1 cellular context compared by ENCODE assay signal in genomic region chr1:155084722-155085503, GRCh38.
TF ChIP-seq lines count a peak whose summit lies in the region.

No MANE protein-coding gene starts in this region.

TF ChIP-seq in GM12878, 131 proteins besides CTCF, POLR2A, EP300 and RAD21 (continued from another document and continues in another):
- TF ChIP-seq, protein P1, sequence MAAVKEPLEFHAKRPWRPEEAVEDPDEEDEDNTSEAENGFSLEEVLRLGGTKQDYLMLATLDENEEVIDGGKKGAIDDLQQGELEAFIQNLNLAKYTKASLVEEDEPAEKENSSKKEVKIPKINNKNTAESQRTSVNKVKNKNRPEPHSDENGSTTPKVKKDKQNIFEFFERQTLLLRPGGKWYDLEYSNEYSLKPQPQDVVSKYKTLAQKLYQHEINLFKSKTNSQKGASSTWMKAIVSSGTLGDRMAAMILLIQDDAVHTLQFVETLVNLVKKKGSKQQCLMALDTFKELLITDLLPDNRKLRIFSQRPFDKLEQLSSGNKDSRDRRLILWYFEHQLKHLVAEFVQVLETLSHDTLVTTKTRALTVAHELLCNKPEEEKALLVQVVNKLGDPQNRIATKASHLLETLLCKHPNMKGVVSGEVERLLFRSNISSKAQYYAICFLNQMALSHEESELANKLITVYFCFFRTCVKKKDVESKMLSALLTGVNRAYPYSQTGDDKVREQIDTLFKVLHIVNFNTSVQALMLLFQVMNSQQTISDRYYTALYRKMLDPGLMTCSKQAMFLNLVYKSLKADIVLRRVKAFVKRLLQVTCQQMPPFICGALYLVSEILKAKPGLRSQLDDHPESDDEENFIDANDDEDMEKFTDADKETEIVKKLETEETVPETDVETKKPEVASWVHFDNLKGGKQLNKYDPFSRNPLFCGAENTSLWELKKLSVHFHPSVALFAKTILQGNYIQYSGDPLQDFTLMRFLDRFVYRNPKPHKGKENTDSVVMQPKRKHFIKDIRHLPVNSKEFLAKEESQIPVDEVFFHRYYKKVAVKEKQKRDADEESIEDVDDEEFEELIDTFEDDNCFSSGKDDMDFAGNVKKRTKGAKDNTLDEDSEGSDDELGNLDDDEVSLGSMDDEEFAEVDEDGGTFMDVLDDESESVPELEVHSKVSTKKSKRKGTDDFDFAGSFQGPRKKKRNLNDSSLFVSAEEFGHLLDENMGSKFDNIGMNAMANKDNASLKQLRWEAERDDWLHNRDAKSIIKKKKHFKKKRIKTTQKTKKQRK (IDR thresholded peaks at IDR 0.05; ENCODE audit: low read depth, low read length): no peak
- TF ChIP-seq POU2F2 (IDR thresholded peaks at IDR 0.05; ENCODE audit: borderline replicate concordance, low read depth, low read length): no peak
- peak; percentile 83 for TF ChIP-seq IKZF1 (conservative IDR thresholded peaks at IDR 0.05)
- TF ChIP-seq IRF3 (IDR thresholded peaks at IDR 0.05): no peak
- TF ChIP-seq RCOR1 (conservative IDR thresholded peaks at IDR 0.05; ENCODE audit: low read depth, low read length): no peak
- no peak for TF ChIP-seq POLR2AphosphoS5 (IDR thresholded peaks at IDR 0.05; ENCODE audit: low read length)
- no peak; a peak in 1 of 3 replicates for TF ChIP-seq EGR1 (IDR thresholded peaks at IDR 0.05; ENCODE audit: borderline replicate concordance in 1 of 2, low read depth in 2 of 2, low read length in 2 of 2)
- no peak for TF ChIP-seq TBL1XR1 (IDR thresholded peaks at IDR 0.05; ENCODE audit: low read depth, low read length)
- no peak for TF ChIP-seq RFX5 (IDR thresholded peaks at IDR 0.05; ENCODE audit: low read depth, low read length)
- TF ChIP-seq, protein P2, sequence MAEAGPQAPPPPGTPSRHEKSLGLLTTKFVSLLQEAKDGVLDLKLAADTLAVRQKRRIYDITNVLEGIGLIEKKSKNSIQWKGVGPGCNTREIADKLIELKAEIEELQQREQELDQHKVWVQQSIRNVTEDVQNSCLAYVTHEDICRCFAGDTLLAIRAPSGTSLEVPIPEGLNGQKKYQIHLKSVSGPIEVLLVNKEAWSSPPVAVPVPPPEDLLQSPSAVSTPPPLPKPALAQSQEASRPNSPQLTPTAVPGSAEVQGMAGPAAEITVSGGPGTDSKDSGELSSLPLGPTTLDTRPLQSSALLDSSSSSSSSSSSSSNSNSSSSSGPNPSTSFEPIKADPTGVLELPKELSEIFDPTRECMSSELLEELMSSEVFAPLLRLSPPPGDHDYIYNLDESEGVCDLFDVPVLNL (IDR thresholded peaks at IDR 0.05; ENCODE audit: low read depth, low read length): no peak
- no peak for TF ChIP-seq ZNF24 (IDR thresholded peaks at IDR 0.05)
- peak; percentile 34; the same call in 1 of the 2 replicates for TF ChIP-seq RUNX3 (IDR thresholded peaks at IDR 0.05; ENCODE audit: low read length)
- TF ChIP-seq CHD4 (IDR thresholded peaks at IDR 0.05): no peak
- TF ChIP-seq FOXM1 (IDR thresholded peaks at IDR 0.05; ENCODE audit: low read depth, low read length): no peak
- TF ChIP-seq ZBTB4 (CRISPR knock-in tag; IDR thresholded peaks at IDR 0.05): no peak
- no peak for TF ChIP-seq CBX5 (IDR thresholded peaks at IDR 0.05; ENCODE audit: low read depth)
- peak; percentile 2; the same call in 1 of the 2 replicates for TF ChIP-seq IRF5 (IDR thresholded peaks at IDR 0.05; ENCODE audit: borderline replicate concordance)
- no peak; the same call in 1 of the 2 replicates for TF ChIP-seq GABPA (IDR thresholded peaks at IDR 0.05; ENCODE audit: low read depth)
- no peak for TF ChIP-seq PML (IDR thresholded peaks at IDR 0.05; ENCODE audit: low read length)
- TF ChIP-seq NKRF (conservative IDR thresholded peaks at IDR 0.05): peak; percentile 60
- TF ChIP-seq STAT3 (IDR thresholded peaks at IDR 0.05; ENCODE audit: low read depth, low read length): no peak
- no peak for TF ChIP-seq BCL11A (IDR thresholded peaks at IDR 0.05; ENCODE audit: low read depth, low read length)
- TF ChIP-seq MEF2A (IDR thresholded peaks at IDR 0.05; ENCODE audit: insufficient read depth, low read depth, low read length): no peak
- TF ChIP-seq SRF (IDR thresholded peaks at IDR 0.05; ENCODE audit: low read depth in 2 of 2, low read length in 2 of 2): no peak
- TF ChIP-seq CHD1 (IDR thresholded peaks at IDR 0.05; ENCODE audit: low read depth, low read length): no peak
- no peak for TF ChIP-seq SREBF2 (IDR thresholded peaks at IDR 0.05; ENCODE audit: low read length)
- no peak for TF ChIP-seq ASH2L (IDR thresholded peaks at IDR 0.05; ENCODE audit: borderline replicate concordance, low read depth)
- TF ChIP-seq EZH2 (IDR thresholded peaks at IDR 0.05; ENCODE audit: borderline replicate concordance, control insufficient read depth, low read depth, low read length): no peak
- no peak for TF ChIP-seq ESRRA (IDR thresholded peaks at IDR 0.05; ENCODE audit: low read length)
- TF ChIP-seq SP1 (IDR thresholded peaks at IDR 0.05; ENCODE audit: low read depth, low read length): peak; percentile 88
- TF ChIP-seq EED (IDR thresholded peaks at IDR 0.05; ENCODE audit: low read depth): peak; percentile 41; the same call in 1 of the 2 replicates
- 0 out of 2 replicates have a peak, but pooled peaks have one; percentile 35 for TF ChIP-seq STAT1 (conservative IDR thresholded peaks at IDR 0.05)
- no peak for TF ChIP-seq SUZ12 (IDR thresholded peaks at IDR 0.05; ENCODE audit: unreplicated experiment)
- TF ChIP-seq TCF7 (IDR thresholded peaks at IDR 0.05; ENCODE audit: borderline replicate concordance): no peak
- TF ChIP-seq NR2F1 (conservative IDR thresholded peaks at IDR 0.05): 0 out of 2 replicates have a peak, but pooled peaks have one; percentile 8
- peak; percentile 99 for TF ChIP-seq RELB (IDR thresholded peaks at IDR 0.05; ENCODE audit: low read depth)
- TF ChIP-seq ZBED1 (IDR thresholded peaks at IDR 0.05; ENCODE audit: borderline replicate concordance): no peak
- TF ChIP-seq USF1 (IDR thresholded peaks at IDR 0.05; ENCODE audit: borderline replicate concordance, extremely low read length, insufficient read depth, low read depth, low read length): no peak
- TF ChIP-seq SPI1 (IDR thresholded peaks at IDR 0.05; ENCODE audit: borderline replicate concordance, insufficient read depth, low read depth, low read length): no peak
- peak; percentile 54; the same call in 1 of the 2 replicates for TF ChIP-seq CREM (IDR thresholded peaks at IDR 0.05; ENCODE audit: low read depth)
- TF ChIP-seq ETV6 (conservative IDR thresholded peaks at IDR 0.05 in 1 of 2, IDR thresholded peaks at IDR 0.05 in 1 of 2; ENCODE audit: borderline replicate concordance in 1 of 2, low read depth in 1 of 2): no peak
- peak; percentile 77 for TF ChIP-seq RELA (IDR thresholded peaks at IDR 0.05; ENCODE audit: borderline replicate concordance, partially characterized antibody)
- peak; percentile 38; the same call in 1 of the 2 replicates for TF ChIP-seq HCFC1 (IDR thresholded peaks at IDR 0.05; ENCODE audit: low read length)
- TF ChIP-seq SMARCA5 (IDR thresholded peaks at IDR 0.05): peak; percentile 50; the same call in 1 of the 2 replicates
- TF ChIP-seq ATF7 (IDR thresholded peaks at IDR 0.05; ENCODE audit: low read depth): 0 out of 2 replicates have a peak, but pooled peaks have one; percentile 29
- no peak for TF ChIP-seq SUPT20H (IDR thresholded peaks at IDR 0.05; ENCODE audit: borderline replicate concordance, control insufficient read depth, low read depth, low read length)
- TF ChIP-seq MTA3 (IDR thresholded peaks at IDR 0.05; ENCODE audit: borderline replicate concordance, low read length): no peak
- no peak for TF ChIP-seq POLR2AphosphoS2 (IDR thresholded peaks at IDR 0.05; ENCODE audit: low read depth, low read length)
- TF ChIP-seq HDGF (IDR thresholded peaks at IDR 0.05): no peak
- TF ChIP-seq NBN (IDR thresholded peaks at IDR 0.05): peak; percentile 96
- no peak for TF ChIP-seq HDAC6 (IDR thresholded peaks at IDR 0.05; ENCODE audit: unreplicated experiment)
- TF ChIP-seq CHD2 (IDR thresholded peaks at IDR 0.05; ENCODE audit: borderline replicate concordance, low read depth, low read length): peak; percentile 55; the same call in 1 of the 2 replicates
- no peak for TF ChIP-seq IRF4 (IDR thresholded peaks at IDR 0.05; ENCODE audit: low read depth, low read length)
- no peak for TF ChIP-seq PAX8 (IDR thresholded peaks at IDR 0.05)
- TF ChIP-seq SMAD1 (IDR thresholded peaks at IDR 0.05; ENCODE audit: low read depth, partially characterized antibody): no peak
- peak; percentile 99 for TF ChIP-seq PKNOX1 (IDR thresholded peaks at IDR 0.05)
